17 cellular contexts compared by ENCODE assay signal in genomic region chr1:248853023-248853422, GRCh38. TPM values are rescaled to one million over a fixed set of nuclear protein-coding genes. Genes with fewer than 3 reads are reported as not detected.
A peak's percentile ranks its signal among the peaks of the same experiment; 100 is the strongest.
DNase-seq lines count a peak whose midpoint lies in the region; TF ChIP-seq lines count a peak whose summit lies in the region.
"Had no signal": no experiment of that assay in that cellular context is flagged by ENCODE, and none has a peak within 500 bp of the region (broad histone marks: within the 10 kb centered on the region; RNA-seq: fewer than 3 reads in every experiment).

No MANE protein-coding gene starts in this region.

- no peaks in the 10 kb centered on the region for H4K20me1 ChIP-seq in mammary epithelial cell (ENCODE audit: insufficient read depth, low read length)

- in situ Hi-C loops in mammary epithelial cell (cut with MboI; ENCODE audit: low sequenced_read_pairs in 2 of 2), result no loop called here

- WGBS in mammary epithelial cell (ENCODE audit: low coverage, missing lambda C conversion rate), result 39% methylated on average over 3 of the region's 4 CpGs

- H3K27me3 ChIP-seq in neutrophil, result no peaks in the 10 kb centered on the region
- no peaks in the 10 kb centered on the region for H3K27me3 ChIP-seq in mammary epithelial cell (ENCODE audit: insufficient read depth, low read length)
- H3K27me3 ChIP-seq: vagina had no signal

- H3K9me3 ChIP-seq in KOPT-K1 (ENCODE audit: insufficient read depth, low read length, poor library complexity, severe bottlenecking) (no peaks in the 10 kb centered on the region), neutrophil (no peaks in the 10 kb centered on the region), mammary epithelial cell (replicated peaks; ENCODE audit: insufficient read depth, low read length) (no peaks in the 10 kb centered on the region)
- H3K9me3 ChIP-seq: vagina had no signal

- CTCF ChIA-PET in RWPE1 (lab: Yijun Ruan, JAX) (no interaction called here), mammary epithelial cell (lab: Charles Lee; ENCODE audit: low non-redundant PET) (no interaction called here)

- dilution Hi-C loops in mammary epithelial cell (cut with HindIII; ENCODE audit: low sequenced_read_pairs), result no loop called here

- H3K4me1 ChIP-seq in neutrophil (ENCODE audit: control insufficient read depth in 1 of 2, insufficient read depth in 1 of 2, low read depth in 1 of 2, low read length in 1 of 2) (peaks cover 13 to 14% of the 10 kb centered on the region in 2 experiments), mammary epithelial cell (ENCODE audit: insufficient read depth, low read length) (peaks cover 11% of the 10 kb centered on the region)

- H3K4me3 ChIP-seq in AG10803 (ENCODE audit: low read length) (no peak overlapping the region), choroid plexus epithelial cell (ENCODE audit: low read depth, low read length) (no peak overlapping the region), neutrophil (ENCODE audit: low read depth in 1 of 2, low read length in 1 of 2) (no peak overlapping the region), mammary epithelial cell (replicated peaks in 1 of 3; ENCODE audit: insufficient read depth in 1 of 3, low read depth in 2 of 3, low read length in 3 of 3) (no peak overlapping the region)
- H3K4me3 ChIP-seq: vagina had no signal

- no TSS peak for BruUV-seq in mammary epithelial cell (replicated peaks; lab: Mats Ljungman, UMichigan)

- H3K4me2 ChIP-seq in mammary epithelial cell (ENCODE audit: insufficient read depth, low read depth, low read length), result no peak overlapping the region

- H3K4me1 Mint-ChIP-seq in glutamatergic neuron (ENCODE audit: low read depth, unreplicated experiment), result no peaks in the 10 kb centered on the region

- no peak overlapping the region for H2AFZ ChIP-seq in mammary epithelial cell (ENCODE audit: low read depth, low read length)

- POLR2A ChIA-PET in RWPE1 (lab: Yijun Ruan, JAX; ENCODE audit: low non-redundant PET), result no interaction called here

- no peak overlapping the region for H3K4me3 Mint-ChIP-seq in glutamatergic neuron (ENCODE audit: unreplicated experiment)
- H3K4me3 Mint-ChIP-seq: dendritic cell treated with granulocyte-macrophage colony-stimulating factor and Interleukin-4, amounts not matched to agents 40 ng/mL and 50 ng/mL, for 4 days; memory B cell; natural killer cell treated with Interleukin-12 subunit alpha and Interleukin-12 subunit beta and Interleukin-15 and Interleukin-18, amount 100 ng/mL, for 72 hours; stimulated activated naive CD8-positive, alpha-beta T cell treated with anti-CD3 and anti-CD28 coated beads, Interleukin-15, Interleukin-2, amounts not matched to agents 100 ng/mL and 50 ng/mL, for 24 hours had no signal

- H3K27ac Mint-ChIP-seq in glutamatergic neuron (ENCODE audit: unreplicated experiment), result no peak overlapping the region
- H3K27ac Mint-ChIP-seq: dendritic cell treated with granulocyte-macrophage colony-stimulating factor and Interleukin-4, amounts not matched to agents 40 ng/mL and 50 ng/mL, for 4 days; memory B cell; natural killer cell treated with Interleukin-12 subunit alpha and Interleukin-12 subunit beta and Interleukin-15 and Interleukin-18, amount 100 ng/mL, for 72 hours; stimulated activated naive CD8-positive, alpha-beta T cell treated with anti-CD3 and anti-CD28 coated beads, Interleukin-15, Interleukin-2, amounts not matched to agents 100 ng/mL and 50 ng/mL, for 24 hours had no signal

- H3K27me3 Mint-ChIP-seq in glutamatergic neuron (ENCODE audit: unreplicated experiment), result peaks cover 5% of the 10 kb centered on the region
- H3K27me3 Mint-ChIP-seq: dendritic cell treated with granulocyte-macrophage colony-stimulating factor and Interleukin-4, amounts not matched to agents 40 ng/mL and 50 ng/mL, for 4 days; memory B cell; natural killer cell treated with Interleukin-12 subunit alpha and Interleukin-12 subunit beta and Interleukin-15 and Interleukin-18, amount 100 ng/mL, for 72 hours; stimulated activated naive CD8-positive, alpha-beta T cell treated with anti-CD3 and anti-CD28 coated beads, Interleukin-15, Interleukin-2, amounts not matched to agents 100 ng/mL and 50 ng/mL, for 24 hours had no signal

- H3K79me2 ChIP-seq in mammary epithelial cell (ENCODE audit: insufficient read depth, low read length), result peaks cover 19% of the 10 kb centered on the region

- peaks cover 13% of the 10 kb centered on the region for H3K36me3 Mint-ChIP-seq in glutamatergic neuron (ENCODE audit: unreplicated experiment)

- H3K36me3 ChIP-seq in KOPT-K1 (ENCODE audit: insufficient read depth, low read length) (peaks cover 80% of the 10 kb centered on the region), neutrophil (peaks cover 64% of the 10 kb centered on the region), mammary epithelial cell (ENCODE audit: insufficient read depth, low read length) (peaks cover 19% of the 10 kb centered on the region)

- DNase-seq in AG10803 (ENCODE audit: low read depth), result peak; percentile 88
- DNase-seq in choroid plexus epithelial cell (ENCODE audit: low read depth), result peak; percentile 9
- DNase-seq in RWPE1 (ENCODE audit: low spot score), result no peak
- no peak for DNase-seq in glutamatergic neuron
- no peak for DNase-seq in mammary epithelial cell
- DNase-seq in caudate nucleus (lab: John Stamatoyannopoulos, UW), result no peak
- DNase-seq: activated CD4-positive, CD25-positive, alpha-beta regulatory T cell; activated effector memory CD4-positive, alpha-beta T cell treated with Interleukin-2 at 50 U/mL for 16 hours; aorta; NCI-H1436 treated with DMSO at 0.1 percent for 48 hours had no signal

- H3K9ac ChIP-seq in mammary epithelial cell (ENCODE audit: insufficient read depth, low read length), result no peak overlapping the region

- TF ChIP-seq CTCF in AG10803 (conservative IDR thresholded peaks at IDR 0.05; ENCODE audit: low read length), result no peak
- TF ChIP-seq CTCF in choroid plexus epithelial cell (conservative IDR thresholded peaks at IDR 0.05; ENCODE audit: low read depth, low read length), result no peak
- TF ChIP-seq CTCF in neutrophil (IDR thresholded peaks at IDR 0.05), result no peak
- TF ChIP-seq CTCF in RWPE1 (conservative IDR thresholded peaks at IDR 0.05; ENCODE audit: low read depth), result no peak
- no peak for TF ChIP-seq CTCF in glutamatergic neuron (IDR thresholded peaks at IDR 0.05; ENCODE audit: partially characterized antibody, unreplicated experiment)
- no peak for TF ChIP-seq CTCF in mammary epithelial cell (conservative IDR thresholded peaks at IDR 0.05 in 1 of 2, IDR thresholded peaks at IDR 0.05 in 1 of 2; ENCODE audit: extremely low read depth in 1 of 2, insufficient read depth in 1 of 2, low read depth in 1 of 2, low read length in 2 of 2)

- H3K9me3 Mint-ChIP-seq in glutamatergic neuron (ENCODE audit: unreplicated experiment), result peaks cover 6% of the 10 kb centered on the region
- H3K9me3 Mint-ChIP-seq: dendritic cell treated with granulocyte-macrophage colony-stimulating factor and Interleukin-4, amounts not matched to agents 40 ng/mL and 50 ng/mL, for 4 days; memory B cell; natural killer cell treated with Interleukin-12 subunit alpha and Interleukin-12 subunit beta and Interleukin-15 and Interleukin-18, amount 100 ng/mL, for 72 hours; stimulated activated naive CD8-positive, alpha-beta T cell treated with anti-CD3 and anti-CD28 coated beads, Interleukin-15, Interleukin-2, amounts not matched to agents 100 ng/mL and 50 ng/mL, for 24 hours had no signal

- intact Hi-C loops in mammary epithelial cell (cut with micrococcal nuclease), result no loop called here

- H3K27ac ChIP-seq in KOPT-K1 (ENCODE audit: low read depth, low read length, poor library complexity, severe bottlenecking) (peak overlapping the region; percentile 14), neutrophil (peak overlapping the region; percentile 21), RWPE1 (no peak overlapping the region), mammary epithelial cell (ENCODE audit: insufficient read depth, low read depth, low read length) (no peak overlapping the region), caudate nucleus (ENCODE audit: low read depth, low read length) (no peak overlapping the region)
- H3K27ac ChIP-seq: vagina had no signal

RNA-seq across cellular contexts. Expression of gene ZNF692, which starts 5.9 kb away (rescaled TPM):
- total RNA-seq in glutamatergic neuron (ENCODE audit: unreplicated experiment), result 60.2 TPM
- total RNA-seq in mammary epithelial cell, result 10 to 100 TPM in 1 of 2 donors, 1 to 10 TPM in 1; 9.0 to 39.9 TPM
- 27.9 TPM for polyA plus RNA-seq in mammary epithelial cell
- polyA minus RNA-seq in mammary epithelial cell, result 21.7 TPM

RNA-seq across cellular contexts. Expression of gene ZNF672, which starts 15.0 kb away (rescaled TPM):
- total RNA-seq in glutamatergic neuron (ENCODE audit: unreplicated experiment) (30.5 TPM), mammary epithelial cell (10 to 100 TPM; 20.5 to 22.5 TPM)
- 21.6 TPM for polyA plus RNA-seq in mammary epithelial cell
- polyA minus RNA-seq in mammary epithelial cell, result 27.4 TPM

RNA-seq across cellular contexts. Expression of gene SH3BP5L, which starts 27.3 kb away (rescaled TPM):
- total RNA-seq in glutamatergic neuron (ENCODE audit: unreplicated experiment) (74.0 TPM), mammary epithelial cell (10 to 100 TPM; 22.3 to 30.3 TPM)
- polyA plus RNA-seq in mammary epithelial cell, result 19.8 TPM
- 38.7 TPM for polyA minus RNA-seq in mammary epithelial cell

RNA-seq across cellular contexts. Expression of gene PGBD2, which starts 53.0 kb away (rescaled TPM):
- total RNA-seq in glutamatergic neuron (ENCODE audit: unreplicated experiment) (11.5 TPM), mammary epithelial cell (1 to 10 TPM; 3.8 to 4.2 TPM)
- polyA plus RNA-seq in mammary epithelial cell, result 3.9 TPM
- polyA minus RNA-seq in mammary epithelial cell, result not detected

Comparison
In these comparisons a context has a peak if more than half of its experiments do, and no peak if none do; other contexts are left out.
1. DNase-seq: peak in AG10803 (single experiment) and choroid plexus epithelial cell (single experiment); none in RWPE1 (single experiment), glutamatergic neuron (single experiment), mammary epithelial cell (single experiment) and caudate nucleus (0 of 61).
2. H3K27ac ChIP-seq: peak in KOPT-K1 (single experiment) and neutrophil (single experiment); none in RWPE1 (single experiment), mammary epithelial cell (single experiment) and caudate nucleus (single experiment).